Comparison of ENCODE assay signal across 10 cellular contexts in genomic region chr3:126607214-126607908, GRCh38. TPM values are rescaled to one million over a fixed set of nuclear protein-coding genes. Genes with fewer than 3 reads are reported as not detected.
DNase-seq lines count a peak whose midpoint lies in the region; ATAC-seq and TF ChIP-seq lines count a peak whose summit lies in the region.
"Had no signal": no experiment of that assay in that cellular context is flagged by ENCODE, and none has a peak within 500 bp of the region (broad histone marks: within the 10 kb centered on the region; RNA-seq: fewer than 3 reads in every experiment).

No MANE protein-coding gene starts in this region.

- H3K4me1 ChIP-seq in BLaER1 treated with 17β-estradiol and CSF1 and Interleukin-3, amounts not matched to agents 10 nM and 100 nM, result peaks cover 5 to 13% (median 10%) of the 10 kb centered on the region in 10 experiments; a peak in 19 of 20 replicates
- peaks cover 13% of the 10 kb centered on the region for H3K4me1 ChIP-seq in adipocyte (ENCODE audit: control insufficient read depth, insufficient read depth, low read length)
- H3K4me1 ChIP-seq in right lobe of liver, result no peaks in the 10 kb centered on the region

- TF ChIP-seq POLR2A in right lobe of liver (IDR thresholded peaks at IDR 0.05), result no peak

- H3K9me3 ChIP-seq in BLaER1 treated with 17β-estradiol and CSF1 and Interleukin-3, amounts not matched to agents 10 nM and 100 nM (replicated peaks in 1 of 11), result no peaks in the 10 kb centered on the region
- H3K9me3 ChIP-seq in adipocyte (ENCODE audit: control insufficient read depth, low read length) (no peaks in the 10 kb centered on the region), right lobe of liver (no peaks in the 10 kb centered on the region)

- no peak overlapping the region for H3K9ac ChIP-seq in BLaER1 treated with 17β-estradiol and CSF1 and Interleukin-3, amounts not matched to agents 10 nM and 100 nM
- peak overlapping the region; percentile 7 for H3K9ac ChIP-seq in adipocyte (ENCODE audit: low read length)

- 79% methylated on average over 11 of the region's 11 CpGs for WGBS in right lobe of liver (ENCODE audit: insufficient coverage, low coverage, low lambda C conversion rate, missing lambda C conversion rate)

- intact Hi-C loops in right lobe of liver (cut with DNase I), result no loop called here

- TF ChIP-seq CTCF in right lobe of liver (IDR thresholded peaks at IDR 0.05), result no peak

- no peaks in the 10 kb centered on the region for H4K20me1 ChIP-seq in BLaER1 treated with 17β-estradiol and CSF1 and Interleukin-3, amounts not matched to agents 10 nM and 100 nM

- H3K4me2 ChIP-seq in BLaER1 treated with 17β-estradiol and CSF1 and Interleukin-3, amounts not matched to agents 10 nM and 100 nM, result peak overlapping the region in 6 of 11 experiments; percentile 12 to 52 (median 44); a peak in 13 of 22 replicates

- peak; percentile 85 for DNase-seq in HT1080 (ENCODE audit: low read depth)
- peak; percentile 41 for DNase-seq in adipocyte (ENCODE audit: low read depth)
- DNase-seq in right lobe of liver, result no peak
- no peak for DNase-seq in SHP77 (lab: John Stamatoyannopoulos, UW)
- DNase-seq in NCI-H2196 (lab: John Stamatoyannopoulos, UW; ENCODE audit: unreplicated experiment), result no peak

- ATAC-seq in right lobe of liver, result peak in 3 of 4 donors; percentile 21 to 30 (median 22)
- no peak for ATAC-seq in GM18909 (IDR thresholded peaks at IDR 0.05; ENCODE audit: poor library complexity, unreplicated experiment)
- no peak for ATAC-seq in HG03378 (IDR thresholded peaks at IDR 0.05; ENCODE audit: unreplicated experiment)
- ATAC-seq: naive thymus-derived CD8-positive, alpha-beta T cell had no signal

- no peaks in the 10 kb centered on the region for H3K36me3 ChIP-seq in BLaER1 treated with 17β-estradiol and CSF1 and Interleukin-3, amounts not matched to agents 10 nM and 100 nM
- H3K36me3 ChIP-seq in adipocyte (ENCODE audit: control insufficient read depth, insufficient read depth, low read length, severe bottlenecking) (peaks cover 51% of the 10 kb centered on the region), right lobe of liver (peaks cover 0 to 30% (median 8%) of the 10 kb centered on the region in 4 donors)

- H3K27me3 ChIP-seq in BLaER1 treated with 17β-estradiol and CSF1 and Interleukin-3, amounts not matched to agents 10 nM and 100 nM, result no peaks in the 10 kb centered on the region
- H3K27me3 ChIP-seq in adipocyte (replicated peaks; ENCODE audit: control insufficient read depth, insufficient read depth, low read length) (no peaks in the 10 kb centered on the region), right lobe of liver (no peaks in the 10 kb centered on the region)

- peak overlapping the region in 1 of 11 experiments; percentile 25; a peak in 1 of 22 replicates for H3K27ac ChIP-seq in BLaER1 treated with 17β-estradiol and CSF1 and Interleukin-3, amounts not matched to agents 10 nM and 100 nM
- no peak overlapping the region for H3K27ac ChIP-seq in right lobe of liver

- no peak overlapping the region for H3K4me3 ChIP-seq in BLaER1 treated with 17β-estradiol and CSF1 and Interleukin-3, amounts not matched to agents 10 nM and 100 nM
- H3K4me3 ChIP-seq in adipocyte (ENCODE audit: low read length) (no peak overlapping the region), right lobe of liver (no peak overlapping the region)

RNA-seq across cellular contexts. Expression of gene TXNRD3, which starts 47.6 kb away (rescaled TPM):
- 8.8 and 10.3 TPM in 2 replicates for total RNA-seq in HT1080 (2014; rRNA removed; shearing (Covaris generic))
- polyA plus RNA-seq in HT1080 (2015; cell fraction: cytosol; rRNA removed), result 6.6 and 8.3 TPM in 2 replicates
- polyA plus RNA-seq in HT1080 (2015; cell fraction: nucleus; rRNA removed), result 15.2 and 15.6 TPM in 2 replicates
- total RNA-seq in right lobe of liver, result 10 to 100 TPM in 1 of 6 experiments, 1 to 10 TPM in 5; 7.3 to 10.4 (median 7.9) TPM

RNA-seq across cellular contexts. Expression of gene C3orf22, which starts 48.6 kb away (rescaled TPM):
- total RNA-seq in HT1080 (2014; rRNA removed; shearing (Covaris generic)), result not detected in 2 replicates
- not detected in 2 replicates for polyA plus RNA-seq in HT1080 (2015; cell fraction: cytosol; rRNA removed)
- polyA plus RNA-seq in HT1080 (2015; cell fraction: nucleus; rRNA removed), result not detected in 2 replicates
- not detected for total RNA-seq in right lobe of liver
- total RNA-seq: naive thymus-derived CD8-positive, alpha-beta T cell; temporal lobe had no signal
- polyA plus RNA-seq: naive thymus-derived CD8-positive, alpha-beta T cell had no signal

Comparison
In these comparisons a context has a peak if more than half of its experiments do, and no peak if none do; other contexts are left out.
1. DNase-seq: peak in HT1080 (single experiment) and adipocyte (single experiment); none in right lobe of liver (0 of 3), SHP77 (0 of 2) and NCI-H2196 (single experiment).
2. ATAC-seq: peak in right lobe of liver (3 of 4); none in GM18909 (single experiment) and HG03378 (single experiment).